Comparison of ENCODE assay signal across 9 cellular contexts in genomic region chr20:4041748-4042411, GRCh38. TPM values are rescaled to one million over a fixed set of nuclear protein-coding genes. Genes with fewer than 3 reads are reported as not detected.
DNase-seq lines count a peak whose midpoint lies in the region; ATAC-seq and TF ChIP-seq lines count a peak whose summit lies in the region.
"Had no signal": no experiment of that assay in that cellular context is flagged by ENCODE, and none has a peak within 500 bp of the region (broad histone marks: within the 10 kb centered on the region; RNA-seq: fewer than 3 reads in every experiment).

No MANE protein-coding gene starts in this region.

- 35 to 54% (median 39%) methylated on average over 8 of the region's 8 CpGs for WGBS in adrenal gland, 4 donors

- TF ChIP-seq RAD21 in Ishikawa (IDR thresholded peaks at IDR 0.05; ENCODE audit: low read depth): no peak

- DNase-seq in BE2C (peak; percentile 41), adrenal gland (peak; percentile 74 to 97 (median 93)), left kidney (ENCODE audit: low read depth, low spot score) (peak; percentile 25), posterior vena cava (ENCODE audit: low spot score) (no peak), NCI-H1930 (lab: John Stamatoyannopoulos, UW) (no peak)
- no peak for DNase-seq in effector CD8-positive, alpha-beta T cell (lab: John Stamatoyannopoulos, UW)
- DNase-seq: activated naive CD4-positive, alpha-beta T cell treated with anti-CD3 and anti-CD28 coated beads for 36 hours had no signal

- intact Hi-C loops in adrenal gland (cut with DNase I): no loop called here
- intact Hi-C loops in posterior vena cava (cut with DNase I): no loop called here

- H3K9me3 ChIP-seq in BE2C (no peaks in the 10 kb centered on the region), adrenal gland (replicated peaks in 1 of 3) (no peaks in the 10 kb centered on the region)

- TF ChIP-seq EP300 in Ishikawa (IDR thresholded peaks at IDR 0.05; ENCODE audit: borderline replicate concordance): peak; percentile 71; the same call in 1 of the 2 replicates

- TF ChIP-seq CTCF in BE2C (IDR thresholded peaks at IDR 0.05; ENCODE audit: low read depth, low read length) (no peak), adrenal gland (IDR thresholded peaks at IDR 0.05) (no peak)

- H3K27me3 ChIP-seq in BE2C (no peaks in the 10 kb centered on the region), adrenal gland (no peaks in the 10 kb centered on the region)

- TF ChIP-seq POLR2A in adrenal gland (IDR thresholded peaks at IDR 0.05): no peak

- H3K4me1 ChIP-seq in BE2C (no peaks in the 10 kb centered on the region; the same call in 1 of the 2 replicates), adrenal gland (replicated peaks in 1 of 2) (peaks cover 0 to 5% of the 10 kb centered on the region in 2 donors)

- no peaks in the 10 kb centered on the region for H3K36me3 ChIP-seq in BE2C
- no peaks in the 10 kb centered on the region for H3K36me3 ChIP-seq in adrenal gland (replicated peaks in 1 of 2)

- no peak for ATAC-seq in GM18858 (IDR thresholded peaks at IDR 0.05; ENCODE audit: unreplicated experiment)

- no peak overlapping the region for H3K4me3 ChIP-seq in BE2C (ENCODE audit: low read depth, low read length)
- H3K4me3 ChIP-seq in adrenal gland: no peak overlapping the region

- H3K27ac ChIP-seq in adrenal gland: peak overlapping the region in 1 of 5 donors; percentile 59

TF ChIP-seq in Ishikawa, 13 proteins besides CTCF, POLR2A, EP300 and RAD21:
- TF ChIP-seq EGR1 (IDR thresholded peaks at IDR 0.05): no peak
- no peak for TF ChIP-seq REST (IDR thresholded peaks at IDR 0.05; ENCODE audit: low read depth)
- peak; percentile 74 for TF ChIP-seq TEAD4 (IDR thresholded peaks at IDR 0.05)
- TF ChIP-seq FOXM1 (IDR thresholded peaks at IDR 0.05; ENCODE audit: borderline replicate concordance, low read depth): peak; percentile 40; the same call in 1 of the 2 replicates
- TF ChIP-seq USF1 (IDR thresholded peaks at IDR 0.05): peak; percentile 53; the same call in 1 of the 2 replicates
- peak; percentile 92 for TF ChIP-seq CEBPB (IDR thresholded peaks at IDR 0.05)
- TF ChIP-seq CREB1 (IDR thresholded peaks at IDR 0.05; ENCODE audit: low read depth): no peak
- TF ChIP-seq YY1 (IDR thresholded peaks at IDR 0.05; ENCODE audit: low read depth): no peak
- peak; percentile 95 for TF ChIP-seq NFIC (IDR thresholded peaks at IDR 0.05)
- no peak for TF ChIP-seq TAF1 (IDR thresholded peaks at IDR 0.05; ENCODE audit: low read depth)
- TF ChIP-seq ZBTB7A (IDR thresholded peaks at IDR 0.05; ENCODE audit: low read depth): no peak
- TF ChIP-seq, protein P1, sequence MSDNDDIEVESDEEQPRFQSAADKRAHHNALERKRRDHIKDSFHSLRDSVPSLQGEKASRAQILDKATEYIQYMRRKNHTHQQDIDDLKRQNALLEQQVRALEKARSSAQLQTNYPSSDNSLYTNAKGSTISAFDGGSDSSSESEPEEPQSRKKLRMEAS (IDR thresholded peaks at IDR 0.05): peak; percentile 87
- peak; percentile 89 for TF ChIP-seq TCF12 (IDR thresholded peaks at IDR 0.05; ENCODE audit: low read depth)

RNA-seq across cellular contexts. Expression of gene RNF24, which starts 26.5 kb away (rescaled TPM):
- 7.8 TPM for polyA plus RNA-seq in BE2C (2012; ENCODE audit: insufficient read depth, insufficient read length, low read depth)
- total RNA-seq in adrenal gland: 10 to 100 TPM; 16.7 to 30.0 (median 25.8) TPM
- 1 to 10 TPM; 6.7 to 7.5 (median 7.2) TPM for polyA plus RNA-seq in adrenal gland
- 10 to 100 TPM; 14.3 to 16.2 TPM for total RNA-seq in posterior vena cava

Comparison
In these comparisons a context has a peak if more than half of its experiments do, and no peak if none do; other contexts are left out.
1. DNase-seq: peak in BE2C (single experiment), adrenal gland (7 of 7) and left kidney (single experiment); none in posterior vena cava (single experiment), effector CD8-positive, alpha-beta T cell (single experiment) and NCI-H1930 (0 of 2).